Comparison of ENCODE assay signal across 18 cellular contexts in genomic region chr6:148591656-148592055, GRCh38.
"Had no signal": no experiment of that assay in that cellular context is flagged by ENCODE, and none has a peak within 500 bp of the region (broad histone marks: within the 10 kb centered on the region; RNA-seq: fewer than 3 reads in every experiment).

No MANE protein-coding gene starts in this region.

- H3K36me3 ChIP-seq: MG63 had no signal

- H3K4me2 ChIP-seq: SK-N-SH had no signal

- DNase-seq: KBM-7, MG63, NCI-H1092, NCI-H1105 treated with DMSO at 0.1 percent for 48 hours, NCI-H1417 treated with DMSO at 0.1 percent for 48 hours, NCI-H146, NCI-H1694 treated with DMSO at 0.1 percent for 48 hours, NCI-H1930, NCI-H2081, NCI-H2107, NCI-H2227 treated with DMSO at 0.1 percent for 48 hours, NCI-H524, NCI-H526 treated with DMSO at 0.1 percent for 48 hours, NCI-H748 treated with DMSO at 0.1 percent for 48 hours, RPMI8226, SHP77, SK-N-SH, SW 1271 had no signal

- H3K9me2 ChIP-seq: SK-N-SH had no signal

- H3K4me3 ChIP-seq: MG63 had no signal

- H3K9ac ChIP-seq: SK-N-SH had no signal

- H3K9me3 ChIP-seq: SK-N-SH had no signal

- H3K27me3 ChIP-seq: MG63 had no signal
